Comparison of ENCODE assay signal across 8 cellular contexts in the genomic region with DNA sequence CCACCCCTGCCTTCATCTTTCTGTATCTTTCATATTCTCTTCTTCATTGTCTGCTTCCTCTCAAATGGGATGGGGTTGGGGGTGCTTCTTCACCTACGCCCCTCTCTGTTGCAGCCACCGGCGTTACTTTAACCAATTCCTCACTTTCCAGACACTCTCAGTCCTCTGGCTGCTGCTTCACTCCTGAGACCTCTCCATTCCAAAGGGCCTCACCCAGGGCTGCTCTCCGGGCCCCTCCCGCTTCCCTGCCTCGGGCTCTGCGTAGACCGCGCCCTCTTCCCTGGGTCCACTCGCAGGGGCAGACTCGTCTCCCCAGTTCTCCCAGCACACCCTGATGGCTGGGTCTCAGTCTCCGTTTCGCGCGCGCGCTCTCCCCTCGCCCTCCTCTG. TPM values are rescaled to one million over a fixed set of nuclear protein-coding genes. Genes with fewer than 3 reads are reported as not detected.
DNase-seq lines count a peak whose midpoint lies in the region; ATAC-seq and TF ChIP-seq lines count a peak whose summit lies in the region.

No MANE protein-coding gene starts in this region.

- ATAC-seq in DND-41 (ENCODE audit: insufficient read depth, low read depth) (no peak), HG02884 (IDR thresholded peaks at IDR 0.05; ENCODE audit: unreplicated experiment) (peak; percentile 3), T-cell (replicated peaks in 1 of 4) (no peak)

- H3K9me3 ChIP-seq in DND-41 (ENCODE audit: insufficient read depth, low read length, severe bottlenecking): no peaks in the 10 kb centered on the region

- peak overlapping the region; percentile 75 for H3K9ac ChIP-seq in DND-41 (ENCODE audit: low read depth, low read length)

- H3K4me3 ChIP-seq in DND-41 (ENCODE audit: low read depth in 1 of 2, low read length in 2 of 2): peak overlapping the region; percentile 57 to 62; a peak in 3 of 4 replicates
- peak overlapping the region; percentile 81 for H3K4me3 ChIP-seq in fibroblast of mammary gland (ENCODE audit: control insufficient read depth, low read depth, low read length)

- H3K4me3 Mint-ChIP-seq in T-cell: peak overlapping the region; percentile 92 to 99 (median 93)
- H3K4me3 Mint-ChIP-seq in nephron progenitor cell: peak overlapping the region; percentile 86

- H3K27ac Mint-ChIP-seq in T-cell (peak overlapping the region; percentile 83 to 96), nephron progenitor cell (peak overlapping the region; percentile 95)

- POLR2A ChIA-PET in T-cell (lab: Charles Lee): no interaction called here

- peaks cover 29 to 48% (median 38%) of the 10 kb centered on the region in 3 donors for H3K4me1 Mint-ChIP-seq in T-cell
- peaks cover 27% of the 10 kb centered on the region for H3K4me1 Mint-ChIP-seq in nephron progenitor cell

- no peaks in the 10 kb centered on the region for H4K20me1 ChIP-seq in DND-41 (ENCODE audit: insufficient read depth, low read length)

- DNase-seq in DND-41: no peak
- no peak for DNase-seq in T-cell
- no peak for DNase-seq in fibroblast of mammary gland (ENCODE audit: low read depth)
- peak; percentile 57 for DNase-seq in nephron progenitor cell
- no peak for DNase-seq in mesenteric fat pad (ENCODE audit: low spot score)
- DNase-seq in superior temporal gyrus (ENCODE audit: extremely low spot score): no peak
- no peak for DNase-seq in KG1 (lab: John Stamatoyannopoulos, UW)

- no peaks in the 10 kb centered on the region; the same call in 1 of the 2 replicates for H3K79me2 ChIP-seq in DND-41 (ENCODE audit: insufficient read depth, low read length)

- H3K36me3 Mint-ChIP-seq in T-cell (no peaks in the 10 kb centered on the region), nephron progenitor cell (ENCODE audit: low read depth) (no peaks in the 10 kb centered on the region)

- no peak for TF ChIP-seq CTCF in DND-41 (IDR thresholded peaks at IDR 0.05; ENCODE audit: borderline replicate concordance, extremely low read depth, low read length, poor library complexity, severe bottlenecking)
- TF ChIP-seq CTCF in fibroblast of mammary gland (conservative IDR thresholded peaks at IDR 0.05; ENCODE audit: control insufficient read depth, insufficient read depth, low read depth, low read length): no peak
- no peak for TF ChIP-seq CTCF in nephron progenitor cell (IDR thresholded peaks at IDR 0.05)

- H2AFZ ChIP-seq in DND-41 (ENCODE audit: low read depth, low read length): peak overlapping the region; percentile 82

- no peaks in the 10 kb centered on the region for H3K27me3 Mint-ChIP-seq in T-cell
- peaks cover 19% of the 10 kb centered on the region for H3K27me3 Mint-ChIP-seq in nephron progenitor cell (ENCODE audit: low read depth, poor library complexity)

- H3K4me2 ChIP-seq in DND-41 (ENCODE audit: insufficient read depth, low read length): peak overlapping the region; percentile 85

- no peaks in the 10 kb centered on the region for H3K36me3 ChIP-seq in DND-41 (ENCODE audit: insufficient read depth, low read length)

- no peaks in the 10 kb centered on the region for H3K9me3 Mint-ChIP-seq in T-cell
- peaks cover 8% of the 10 kb centered on the region for H3K9me3 Mint-ChIP-seq in nephron progenitor cell

- CTCF ChIA-PET in T-cell (lab: Charles Lee): no interaction called here

- peaks cover 53% of the 10 kb centered on the region for H3K4me1 ChIP-seq in DND-41 (ENCODE audit: insufficient read depth, low read length)

- peak overlapping the region; percentile 78 for H3K27ac ChIP-seq in DND-41 (ENCODE audit: low read length)

- no peaks in the 10 kb centered on the region for H3K27me3 ChIP-seq in DND-41 (ENCODE audit: insufficient read depth, low read length, poor library complexity)

RNA-seq across cellular contexts. Expression of a gene that starts 0.9 kb away (rescaled TPM):
- total RNA-seq in T-cell: 10 to 100 TPM; 14.4 to 19.9 (median 14.7) TPM
- 18.9 TPM for total RNA-seq in mesenteric fat pad

RNA-seq across cellular contexts. Expression of a gene that starts 21.7 kb away (rescaled TPM):
- total RNA-seq in T-cell (1 to 10 TPM in 2 of 5 donors, under 1 TPM in 1, not detected in 2; 0.53 to 1.8 (median 1.6) TPM), mesenteric fat pad (not detected)
